ENCODE assay signal across 8 cellular contexts in genomic region chr6:157597461-157598312, GRCh38.
DNase-seq lines count a peak whose midpoint lies in the region; ATAC-seq, FAIRE-seq and TF ChIP-seq lines count a peak whose summit lies in the region.

No MANE protein-coding gene starts in this region.

- POLR2A ChIA-PET in activated B cell treated with CpG ODN at 0.5 μM for 24 hours (lab: Charles Lee), result interaction anchor here (0.8 kb wide), 1 partner anchor 217 kb away, joined by 3 read pairs; the partner anchor contains the start of gene ZDHHC14

- no peaks in the 10 kb centered on the region for H3K27me3 Mint-ChIP-seq in activated B cell treated with CpG ODN at 0.5 μM for 24 hours

- no peak overlapping the region for H3K4me2 ChIP-seq in Loucy (ENCODE audit: low read depth, low read length, poor library complexity, severe bottlenecking)

- no peaks in the 10 kb centered on the region for H3K9me2 ChIP-seq in Loucy (replicated peaks; ENCODE audit: low read depth, low read length)

- peaks cover 54% of the 10 kb centered on the region for H3K4me1 Mint-ChIP-seq in activated B cell treated with CpG ODN at 0.5 μM for 24 hours

- H3K9me3 ChIP-seq in Loucy (ENCODE audit: insufficient read depth, low read depth, low read length) (no peaks in the 10 kb centered on the region), upper lobe of right lung (no peaks in the 10 kb centered on the region)

- intact Hi-C loops in activated B cell treated with CpG ODN at 0.5 μM for 24 hours (cut with micrococcal nuclease) (loop anchor here (1.0 to 2.0 kb wide), 6 partner anchors 17 to 283 kb away; partner anchors contain the start of genes TMEM242 and ZDHHC14), upper lobe of right lung (cut with DNase I) (loop anchor here (5.0 kb wide), 1 partner anchor 280 kb away; no protein-coding TSS in a partner anchor)

- H3K79me2 ChIP-seq in Loucy (ENCODE audit: insufficient read depth, low read length), result no peaks in the 10 kb centered on the region

- peaks cover 31% of the 10 kb centered on the region for H3K36me3 Mint-ChIP-seq in activated B cell treated with CpG ODN at 0.5 μM for 24 hours (ENCODE audit: low read depth)

- H3K27me3 ChIP-seq in Loucy (ENCODE audit: insufficient read depth, low read length, poor library complexity, severe bottlenecking) (no peaks in the 10 kb centered on the region), upper lobe of right lung (no peaks in the 10 kb centered on the region)

- peak overlapping the region; percentile 46 for H3K4me3 Mint-ChIP-seq in activated B cell treated with CpG ODN at 0.5 μM for 24 hours

- H3K4me1 ChIP-seq in Loucy (ENCODE audit: insufficient read depth, low read length, poor library complexity, severe bottlenecking) (no peaks in the 10 kb centered on the region), upper lobe of right lung (peaks cover 11% of the 10 kb centered on the region)

- H3K36me3 ChIP-seq in Loucy (ENCODE audit: insufficient read depth, low read length) (no peaks in the 10 kb centered on the region), upper lobe of right lung (no peaks in the 10 kb centered on the region)

- H3F3A ChIP-seq in Loucy (ENCODE audit: low read depth), result no peaks in the 10 kb centered on the region

- peak; percentile 74 for TF ChIP-seq CTCF in Loucy (conservative IDR thresholded peaks at IDR 0.05; ENCODE audit: low read length)
- no peak for TF ChIP-seq CTCF in activated B cell treated with CpG ODN at 0.5 μM for 24 hours (IDR thresholded peaks at IDR 0.05)
- TF ChIP-seq CTCF in epithelial cell of esophagus (IDR thresholded peaks at IDR 0.05; ENCODE audit: insufficient read depth, low read depth, low read length, missing control alignments), result peak; percentile 44
- TF ChIP-seq CTCF in upper lobe of right lung (IDR thresholded peaks at IDR 0.05), result peak; percentile 54

- 0 out of 2 replicates have a peak overlapping the region, but pooled peaks have one; percentile 39 for H2AFZ ChIP-seq in Loucy (ENCODE audit: low read length)

- FAIRE-seq in RCC 7860 (lab: Jason Lieb, UNC), result no peak

- no peak overlapping the region for H3K4me3 ChIP-seq in Loucy (ENCODE audit: low read length, poor library complexity, severe bottlenecking)
- H3K4me3 ChIP-seq in epithelial cell of esophagus (ENCODE audit: low read length), result no peak overlapping the region
- no peak overlapping the region for H3K4me3 ChIP-seq in upper lobe of right lung

- H3K27ac ChIP-seq in upper lobe of right lung, result peak overlapping the region; percentile 20

- peak overlapping the region; percentile 71 for H3K27ac Mint-ChIP-seq in activated B cell treated with CpG ODN at 0.5 μM for 24 hours

- no peak overlapping the region for H3K9ac ChIP-seq in Loucy (ENCODE audit: low read depth, low read length, poor library complexity, severe bottlenecking)

- CTCF ChIA-PET in activated B cell treated with CpG ODN at 0.5 μM for 24 hours (lab: Charles Lee), result interaction anchor here (0.8 to 1.8 kb wide), 6 partner anchors 13 to 283 kb away, joined by 3 to 11 read pairs (median 3); no protein-coding TSS in a partner anchor

- ATAC-seq in activated B cell treated with CpG ODN at 0.5 μM for 24 hours (ENCODE audit: low read depth) (peak; percentile 70), upper lobe of right lung (peak; percentile 73)

- no peaks in the 10 kb centered on the region for H4K20me1 ChIP-seq in Loucy (ENCODE audit: insufficient read depth, low read length, poor library complexity, severe bottlenecking)

- DNase-seq in NK-92 treated with Interleukin-12 subunit alpha and Interleukin-12 subunit beta, amount 100 ng/mL, for 24 hours (lab: John Stamatoyannopoulos, UW), result peak; percentile 9
- DNase-seq in NK-92 (lab: John Stamatoyannopoulos, UW; ENCODE audit: unreplicated experiment) (no peak), activated B cell treated with CpG ODN at 0.5 μM for 24 hours (no peak), epithelial cell of esophagus (ENCODE audit: low read depth) (peak; percentile 51), mucosa of gallbladder (ENCODE audit: low spot score) (peak; percentile 52), upper lobe of right lung (no peak), RCC 7860 (ENCODE audit: low spot score) (no peak)

- no peaks in the 10 kb centered on the region for H3K9me3 Mint-ChIP-seq in activated B cell treated with CpG ODN at 0.5 μM for 24 hours

Comparison
In these comparisons a context has a peak if more than half of its experiments do, and no peak if none do; other contexts are left out.
1. DNase-seq: peak in NK-92 treated with Interleukin-12 subunit alpha and Interleukin-12 subunit beta, amount 100 ng/mL, for 24 hours (single experiment), epithelial cell of esophagus (single experiment) and mucosa of gallbladder (single experiment); none in NK-92 (single experiment), activated B cell treated with CpG ODN at 0.5 μM for 24 hours (single experiment), upper lobe of right lung (single experiment) and RCC 7860 (single experiment).